In the genomic region with DNA sequence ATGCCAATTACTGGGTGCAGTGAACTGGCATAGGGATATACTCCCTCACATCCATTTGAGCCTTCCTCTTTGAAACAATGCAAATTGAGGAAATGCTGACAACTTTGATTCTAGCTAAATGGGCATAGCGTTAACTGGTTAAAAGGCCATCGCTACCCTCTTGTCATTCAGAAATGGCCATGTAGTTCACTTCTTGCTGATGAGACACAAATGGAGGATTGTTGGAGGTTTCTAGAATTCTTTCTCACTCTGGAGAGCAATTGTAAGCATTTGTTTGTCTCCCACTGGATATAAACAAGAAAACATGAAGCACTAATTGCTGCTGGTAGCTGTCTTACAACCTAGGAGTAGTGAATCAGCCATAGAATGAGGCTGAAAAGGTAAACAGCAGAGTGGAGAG, we compare ENCODE assay signal across 28 cellular contexts.
"Had no signal": no experiment of that assay in that cellular context is flagged by ENCODE, and none has a peak within 500 bp of the region (broad histone marks: within the 10 kb centered on the region; RNA-seq: fewer than 3 reads in every experiment).

No MANE protein-coding gene starts in this region.

- H3K27me3 ChIP-seq: dorsolateral prefrontal cortex, esophagus squamous epithelium, gastrocnemius medialis, heart right ventricle, left lung had no signal

- H3K4me3 Mint-ChIP-seq: mesothelial cell of epicardium, naive B cell had no signal

- FAIRE-seq: colon, endometrium, islet of Langerhans, keratinocyte had no signal

- ATAC-seq: esophagus mucosa, gastrocnemius medialis, heart right ventricle, left cardiac atrium, left lung, left ventricle myocardium superior, lower lobe of right lung, mucosa of descending colon had no signal

- H3K4me3 ChIP-seq: coronary artery, dorsolateral prefrontal cortex, esophagus squamous epithelium, gastrocnemius medialis, heart right ventricle, left lung, lower lobe of right lung, mucosa of descending colon had no signal

- H3K4me1 Mint-ChIP-seq: mesothelial cell of epicardium, naive B cell had no signal

- H3K4me1 ChIP-seq: heart right ventricle, left lung, lower lobe of right lung had no signal

- H3K9me3 ChIP-seq: esophagus squamous epithelium, gastrocnemius medialis, heart right ventricle, left lung, lower lobe of right lung, mucosa of descending colon had no signal

- DNase-seq: dermis blood vessel endothelial cell; dorsolateral prefrontal cortex; effector CD4-positive, alpha-beta T cell; effector memory CD4-positive, alpha-beta T cell; erythroblast; esophagus squamous epithelium; foreskin fibroblast; foreskin melanocyte; gastrocnemius medialis; glutamatergic neuron; head of caudate nucleus; heart right ventricle; hippocampal formation; left cardiac atrium; left lung; left ventricle myocardium superior; lower lobe of right lung; mesenchymal stem cell; mucosa of descending colon; naive B cell had no signal

- H3K27ac Mint-ChIP-seq: mesothelial cell of epicardium had no signal

- H3K27me3 Mint-ChIP-seq: naive B cell had no signal

- H3K27ac ChIP-seq: coronary artery, dorsolateral prefrontal cortex, epithelial cell of prostate, esophagus squamous epithelium, heart right ventricle, left lung, lower lobe of right lung had no signal
